Comparison of ENCODE assay signal across 22 cellular contexts in the genomic region with DNA sequence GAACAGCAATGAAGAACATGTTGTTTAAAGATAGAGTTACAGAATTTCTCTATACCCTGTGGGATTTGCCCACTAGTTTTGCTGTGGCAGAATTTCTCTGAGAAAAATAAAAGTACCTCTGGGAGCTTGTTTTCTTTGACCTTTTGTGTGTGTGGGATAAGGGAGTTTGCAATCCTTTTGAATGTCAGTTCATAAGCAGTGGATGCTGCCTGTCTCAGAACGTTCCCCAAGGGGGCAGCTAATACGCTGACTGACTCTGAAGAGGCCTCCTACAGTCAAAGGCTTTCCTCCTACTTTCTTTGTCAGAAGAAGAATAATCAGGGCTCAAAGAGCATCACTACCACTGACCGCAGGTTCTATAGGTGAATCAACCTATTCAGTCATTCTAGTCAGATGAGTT.
A peak's percentile ranks its signal among the peaks of the same experiment; 100 is the strongest.
DNase-seq lines count a peak whose midpoint lies in the region; ATAC-seq and TF ChIP-seq lines count a peak whose summit lies in the region.
"Had no signal": no experiment of that assay in that cellular context is flagged by ENCODE, and none has a peak within 500 bp of the region (broad histone marks: within the 10 kb centered on the region; RNA-seq: fewer than 3 reads in every experiment).

No MANE protein-coding gene starts in this region.

- H3K4me1 Mint-ChIP-seq in GM23338 (no peaks in the 10 kb centered on the region), glutamatergic neuron (ENCODE audit: low read depth, unreplicated experiment) (peaks cover 2% of the 10 kb centered on the region)
- H3K4me1 Mint-ChIP-seq: CD4-positive, CD25-positive, alpha-beta regulatory T cell had no signal

- H3K4me1 ChIP-seq in GM23338 (ENCODE audit: insufficient read depth), result no peaks in the 10 kb centered on the region
- H3K4me1 ChIP-seq: BLaER1, SJSA1 had no signal

- DNase-seq in GM23338 (ENCODE audit: low spot score) (peak; percentile 7), brain pericyte (ENCODE audit: low read depth, low spot score) (peak; percentile 64), glutamatergic neuron (peak; percentile 18), sciatic nerve (ENCODE audit: low spot score) (no peak), Kasumi-1 (lab: John Stamatoyannopoulos, UW) (no peak)
- no peak for DNase-seq in stimulated activated CD4-positive, alpha-beta T cell treated with anti-CD3 and anti-CD28 coated beads, Interleukin-2, amount 100 ng/mL, for 24 hours
- DNase-seq: CD4-positive, CD25-positive, alpha-beta regulatory T cell; DMS153; DND-41; H7; Karpas-422; NCI-H1092 treated with DMSO at 0.1 percent for 48 hours; NCI-H1436 treated with DMSO at 0.1 percent for 48 hours; NCI-H1930; NCI-H2107; NCI-H526 treated with DMSO at 0.1 percent for 48 hours; PC-9; Right ventricle myocardium superior had no signal

- H3K27ac Mint-ChIP-seq in GM23338 (no peak overlapping the region), glutamatergic neuron (ENCODE audit: unreplicated experiment) (no peak overlapping the region)
- H3K27ac Mint-ChIP-seq: CD4-positive, CD25-positive, alpha-beta regulatory T cell had no signal

- no peak overlapping the region for H3K27ac ChIP-seq in GM23338 (ENCODE audit: low read depth)
- H3K27ac ChIP-seq: BLaER1, PC-9, SJSA1 had no signal

- TF ChIP-seq CTCF in GM23338 (conservative IDR thresholded peaks at IDR 0.05; ENCODE audit: low read depth in 2 of 2) (no peak), glutamatergic neuron (IDR thresholded peaks at IDR 0.05; ENCODE audit: partially characterized antibody, unreplicated experiment) (no peak)

- H3K9me3 Mint-ChIP-seq in GM23338 (peaks cover 27% of the 10 kb centered on the region), glutamatergic neuron (ENCODE audit: unreplicated experiment) (no peaks in the 10 kb centered on the region)

- H3K27me3 Mint-ChIP-seq in GM23338 (ENCODE audit: insufficient read depth, low read depth, poor library complexity) (no peaks in the 10 kb centered on the region), glutamatergic neuron (ENCODE audit: unreplicated experiment) (no peaks in the 10 kb centered on the region)
- H3K27me3 Mint-ChIP-seq: CD4-positive, CD25-positive, alpha-beta regulatory T cell had no signal

- no peaks in the 10 kb centered on the region for H3F3A ChIP-seq in GM23338 (replicated peaks; ENCODE audit: low read depth)

- ATAC-seq in GM23338 (no peak; the same call in 2 of the 3 replicates), sciatic nerve (peak; percentile 66), GM21619 (IDR thresholded peaks at IDR 0.05; ENCODE audit: unreplicated experiment) (no peak)
- ATAC-seq: HepG2 had no signal

- peaks cover 6% of the 10 kb centered on the region; the same call in 1 of the 2 replicates for H3K36me3 ChIP-seq in GM23338 (ENCODE audit: insufficient read depth)
- H3K36me3 ChIP-seq: BLaER1, SJSA1 had no signal

- H2AFZ ChIP-seq in GM23338, result peak overlapping the region; percentile 3; the same call in 1 of the 2 replicates
- H2AFZ ChIP-seq: PC-9 had no signal

- no peaks in the 10 kb centered on the region for H3K79me2 ChIP-seq in GM23338 (replicated peaks; ENCODE audit: insufficient read depth)

- no peak overlapping the region for H3K4me2 ChIP-seq in GM23338
- H3K4me2 ChIP-seq: BLaER1, PC-9 had no signal

- no peak overlapping the region for H3K4me3 ChIP-seq in GM23338
- H3K4me3 ChIP-seq: BLaER1, PC-9, SJSA1 had no signal

- intact Hi-C loops in sciatic nerve (cut with DNase I), result no loop called here

- H3K36me3 Mint-ChIP-seq in GM23338 (ENCODE audit: low read depth), result peaks cover 13% of the 10 kb centered on the region
- H3K36me3 Mint-ChIP-seq in glutamatergic neuron (ENCODE audit: unreplicated experiment), result no peaks in the 10 kb centered on the region
- H3K36me3 Mint-ChIP-seq: CD4-positive, CD25-positive, alpha-beta regulatory T cell had no signal

- H3K4me3 Mint-ChIP-seq in GM23338 (no peak overlapping the region), glutamatergic neuron (ENCODE audit: unreplicated experiment) (no peak overlapping the region)
- H3K4me3 Mint-ChIP-seq: CD4-positive, CD25-positive, alpha-beta regulatory T cell had no signal

- H4K20me1 ChIP-seq in GM23338 (replicated peaks; ENCODE audit: insufficient read depth), result no peaks in the 10 kb centered on the region
- H4K20me1 ChIP-seq: BLaER1 had no signal

- H3K27me3 ChIP-seq in GM23338 (ENCODE audit: insufficient read depth), result no peaks in the 10 kb centered on the region
- H3K27me3 ChIP-seq: BLaER1, SJSA1 had no signal

- H3K9me2 ChIP-seq in GM23338 (ENCODE audit: insufficient read depth), result peaks cover 7% of the 10 kb centered on the region; the same call in 1 of the 2 replicates

TF ChIP-seq in GM23338, 12 proteins besides CTCF, POLR2A, EP300 and RAD21:
- TF ChIP-seq STAT1 (IDR thresholded peaks at IDR 0.05; ENCODE audit: unreplicated experiment) (no peak), ZNF114 (CRISPR knock-in tag; IDR thresholded peaks at IDR 0.05) (no peak), REST (IDR thresholded peaks at IDR 0.05; ENCODE audit: unreplicated experiment) (no peak), POLR2AphosphoS5 (IDR thresholded peaks at IDR 0.05; ENCODE audit: low read depth) (no peak), EZH2phosphoT487 (IDR thresholded peaks at IDR 0.05; ENCODE audit: unreplicated experiment) (no peak)

Comparison
In these comparisons a context has a peak if more than half of its experiments do, and no peak if none do; other contexts are left out.
1. DNase-seq: peak in GM23338 (single experiment), brain pericyte (single experiment) and glutamatergic neuron (single experiment); none in sciatic nerve (single experiment), Kasumi-1 (0 of 2) and stimulated activated CD4-positive, alpha-beta T cell treated with anti-CD3 and anti-CD28 coated beads, Interleukin-2, amount 100 ng/mL, for 24 hours (0 of 2).